8 cellular contexts compared by ENCODE assay signal in genomic region chr3:138946554-138947302, GRCh38. TPM values are rescaled to one million over a fixed set of nuclear protein-coding genes. Genes with fewer than 3 reads are reported as not detected.
DNase-seq lines count a peak whose midpoint lies in the region; ATAC-seq and TF ChIP-seq lines count a peak whose summit lies in the region.

Gene FOXL2, minus strand, starts transcription at chr3:138947137. Its CDS starts 415 bp downstream, at chr3:138946722.
Gene FOXL2NB, plus strand, starts transcription at chr3:138947217. Its CDS starts 148 bp downstream, at chr3:138947365.

- H3K27me3 ChIP-seq in HL-60 (ENCODE audit: insufficient read depth, poor library complexity, severe bottlenecking): peaks cover 90% of the 10 kb centered on the region
- peaks cover 100% of the 10 kb centered on the region for H3K27me3 ChIP-seq in iPS-20b (ENCODE audit: insufficient read depth, low read length)
- peaks cover 26% of the 10 kb centered on the region; the same call in 1 of the 2 replicates for H3K27me3 ChIP-seq in MM.1S (replicated peaks; ENCODE audit: insufficient read depth, low read length)

- no peaks in the 10 kb centered on the region for H3K36me3 ChIP-seq in iPS-20b (ENCODE audit: insufficient read depth, low read depth, low read length)
- H3K36me3 ChIP-seq in MM.1S (replicated peaks; ENCODE audit: insufficient read depth, low read length): no peaks in the 10 kb centered on the region

- H3K4me1 Mint-ChIP-seq in activated naive CD8-positive, alpha-beta T cell treated with anti-CD3 and anti-CD28 coated beads for 36 hours: peaks cover 36% of the 10 kb centered on the region

- no peaks in the 10 kb centered on the region for H3K36me3 Mint-ChIP-seq in activated naive CD8-positive, alpha-beta T cell treated with anti-CD3 and anti-CD28 coated beads for 36 hours

- H2AFZ ChIP-seq in MM.1S (ENCODE audit: low read length): no peak within 1 kb of the TSS

- H3K9me3 ChIP-seq in iPS-20b (ENCODE audit: insufficient read depth, low read depth, low read length) (no peaks in the 10 kb centered on the region), MM.1S (replicated peaks; ENCODE audit: insufficient read depth, low read length) (no peaks in the 10 kb centered on the region)

- no peaks in the 10 kb centered on the region for H3K79me2 ChIP-seq in MM.1S (ENCODE audit: low read length)

- DNase-seq in AG20443 (ENCODE audit: low spot score) (peak; percentile 92), HL-60 (ENCODE audit: low read depth in 1 of 2, low spot score in 1 of 2) (no peak), MM.1S (no peak)
- peak; percentile 37 for DNase-seq in activated naive CD8-positive, alpha-beta T cell treated with anti-CD3 and anti-CD28 coated beads for 36 hours
- peak; percentile 54 for DNase-seq in stimulated activated CD8-positive, alpha-beta memory T cell treated with anti-CD3 and anti-CD28 coated beads, Interleukin-4, amount 100 ng/mL, for 48 hours

- ATAC-seq in GM18502 (IDR thresholded peaks at IDR 0.05; ENCODE audit: poor library complexity, unreplicated experiment) (no peak), HG02571 (IDR thresholded peaks at IDR 0.05; ENCODE audit: unreplicated experiment) (no peak)

- H3K4me2 ChIP-seq in MM.1S (ENCODE audit: low read depth, low read length): no peak within 1 kb of the TSS

- H3K4me1 ChIP-seq in iPS-20b (ENCODE audit: insufficient read depth, low read length): peaks cover 33% of the 10 kb centered on the region
- H3K4me1 ChIP-seq in MM.1S (ENCODE audit: low read length): no peaks in the 10 kb centered on the region

- no peaks in the 10 kb centered on the region for H3F3A ChIP-seq in MM.1S (ENCODE audit: insufficient read depth, low read length)

- H4K20me1 ChIP-seq in MM.1S (ENCODE audit: insufficient read depth, low read length): no peaks in the 10 kb centered on the region

- H3K4me3 ChIP-seq in HL-60 (replicated peaks; ENCODE audit: insufficient read depth, low read length) (peak within 1 kb of the TSS; percentile 33), iPS-20b (ENCODE audit: low read length) (peak within 1 kb of the TSS; percentile 63; the same call in 1 of the 2 replicates), MM.1S (ENCODE audit: low read length) (no peak within 1 kb of the TSS)

- no peak within 1 kb of the TSS for H3K27ac Mint-ChIP-seq in activated naive CD8-positive, alpha-beta T cell treated with anti-CD3 and anti-CD28 coated beads for 36 hours

- peak within 1 kb of the TSS; percentile 75 for H3K4me3 Mint-ChIP-seq in activated naive CD8-positive, alpha-beta T cell treated with anti-CD3 and anti-CD28 coated beads for 36 hours

- TF ChIP-seq CTCF in HL-60 (IDR thresholded peaks at IDR 0.05; ENCODE audit: insufficient read depth, low read length) (no peak), MM.1S (IDR thresholded peaks at IDR 0.05; ENCODE audit: low read length) (no peak)

- H3K9me3 Mint-ChIP-seq in activated naive CD8-positive, alpha-beta T cell treated with anti-CD3 and anti-CD28 coated beads for 36 hours: no peaks in the 10 kb centered on the region

- H3K9me2 ChIP-seq in MM.1S (replicated peaks; ENCODE audit: insufficient read depth, low read length): no peaks in the 10 kb centered on the region

- H3K27ac ChIP-seq in HL-60 (replicated peaks) (no peak within 1 kb of the TSS), iPS-20b (ENCODE audit: low read length) (no peak within 1 kb of the TSS), MM.1S (ENCODE audit: low read length) (no peak within 1 kb of the TSS)

- peaks cover 92% of the 10 kb centered on the region for H3K27me3 Mint-ChIP-seq in activated naive CD8-positive, alpha-beta T cell treated with anti-CD3 and anti-CD28 coated beads for 36 hours

- H3K9ac ChIP-seq in iPS-20b (ENCODE audit: low read depth, low read length) (peak within 1 kb of the TSS; percentile 27; the same call in 1 of the 2 replicates), MM.1S (ENCODE audit: low read length) (no peak within 1 kb of the TSS)

RNA-seq across cellular contexts. Expression of gene FOXL2, which starts in this region (rescaled TPM):
- total RNA-seq in activated naive CD8-positive, alpha-beta T cell treated with anti-CD3 and anti-CD28 coated beads for 36 hours: not detected

RNA-seq across cellular contexts. Expression of gene FOXL2NB, which starts in this region (rescaled TPM):
- not detected for total RNA-seq in activated naive CD8-positive, alpha-beta T cell treated with anti-CD3 and anti-CD28 coated beads for 36 hours

Comparison
In these comparisons a context has a peak if more than half of its experiments do, and no peak if none do; other contexts are left out.
1. Peak in DNase-seq in activated naive CD8-positive, alpha-beta T cell treated with anti-CD3 and anti-CD28 coated beads for 36 hours; RNA of the genes that start here not detected or under 1 TPM.
2. DNase-seq: peak in AG20443 (single experiment) and stimulated activated CD8-positive, alpha-beta memory T cell treated with anti-CD3 and anti-CD28 coated beads, Interleukin-4, amount 100 ng/mL, for 48 hours (single experiment); none in HL-60 (0 of 2) and MM.1S (single experiment).